1 cellular context compared by ENCODE assay signal in the genomic region with DNA sequence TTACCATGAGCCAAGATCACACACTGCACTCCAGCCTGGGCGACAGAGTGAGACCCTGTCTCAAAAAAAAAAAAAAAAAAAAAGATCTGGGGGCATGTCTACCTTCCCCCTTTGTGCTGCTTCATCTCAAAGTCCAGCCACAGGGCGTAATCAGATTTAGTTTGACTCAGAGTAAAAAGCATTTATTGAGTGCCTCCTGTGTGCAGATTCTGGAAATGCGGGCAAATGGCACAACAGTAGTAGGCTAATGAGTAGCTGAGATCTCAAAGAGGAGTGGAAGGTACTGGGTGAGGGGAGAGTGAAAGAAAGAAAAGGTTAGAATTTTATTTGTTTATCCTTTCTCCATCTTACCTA.
TF ChIP-seq lines count a peak whose summit lies in the region.

No MANE protein-coding gene starts in this region.

TF ChIP-seq in HepG2, 621 proteins besides CTCF, POLR2A, EP300 and RAD21 (continues in another document):
- TF ChIP-seq, protein P1, sequence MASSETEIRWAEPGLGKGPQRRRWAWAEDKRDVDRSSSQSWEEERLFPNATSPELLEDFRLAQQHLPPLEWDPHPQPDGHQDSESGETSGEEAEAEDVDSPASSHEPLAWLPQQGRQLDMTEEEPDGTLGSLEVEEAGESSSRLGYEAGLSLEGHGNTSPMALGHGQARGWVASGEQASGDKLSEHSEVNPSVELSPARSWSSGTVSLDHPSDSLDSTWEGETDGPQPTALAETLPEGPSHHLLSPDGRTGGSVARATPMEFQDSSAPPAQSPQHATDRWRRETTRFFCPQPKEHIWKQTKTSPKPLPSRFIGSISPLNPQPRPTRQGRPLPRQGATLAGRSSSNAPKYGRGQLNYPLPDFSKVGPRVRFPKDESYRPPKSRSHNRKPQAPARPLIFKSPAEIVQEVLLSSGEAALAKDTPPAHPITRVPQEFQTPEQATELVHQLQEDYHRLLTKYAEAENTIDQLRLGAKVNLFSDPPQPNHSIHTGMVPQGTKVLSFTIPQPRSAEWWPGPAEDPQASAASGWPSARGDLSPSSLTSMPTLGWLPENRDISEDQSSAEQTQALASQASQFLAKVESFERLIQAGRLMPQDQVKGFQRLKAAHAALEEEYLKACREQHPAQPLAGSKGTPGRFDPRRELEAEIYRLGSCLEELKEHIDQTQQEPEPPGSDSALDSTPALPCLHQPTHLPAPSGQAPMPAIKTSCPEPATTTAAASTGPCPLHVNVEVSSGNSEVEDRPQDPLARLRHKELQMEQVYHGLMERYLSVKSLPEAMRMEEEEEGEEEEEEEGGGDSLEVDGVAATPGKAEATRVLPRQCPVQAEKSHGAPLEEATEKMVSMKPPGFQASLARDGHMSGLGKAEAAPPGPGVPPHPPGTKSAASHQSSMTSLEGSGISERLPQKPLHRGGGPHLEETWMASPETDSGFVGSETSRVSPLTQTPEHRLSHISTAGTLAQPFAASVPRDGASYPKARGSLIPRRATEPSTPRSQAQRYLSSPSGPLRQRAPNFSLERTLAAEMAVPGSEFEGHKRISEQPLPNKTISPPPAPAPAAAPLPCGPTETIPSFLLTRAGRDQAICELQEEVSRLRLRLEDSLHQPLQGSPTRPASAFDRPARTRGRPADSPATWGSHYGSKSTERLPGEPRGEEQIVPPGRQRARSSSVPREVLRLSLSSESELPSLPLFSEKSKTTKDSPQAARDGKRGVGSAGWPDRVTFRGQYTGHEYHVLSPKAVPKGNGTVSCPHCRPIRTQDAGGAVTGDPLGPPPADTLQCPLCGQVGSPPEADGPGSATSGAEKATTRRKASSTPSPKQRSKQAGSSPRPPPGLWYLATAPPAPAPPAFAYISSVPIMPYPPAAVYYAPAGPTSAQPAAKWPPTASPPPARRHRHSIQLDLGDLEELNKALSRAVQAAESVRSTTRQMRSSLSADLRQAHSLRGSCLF (CRISPR knock-in tag; IDR thresholded peaks at IDR 0.05; ENCODE audit: borderline replicate concordance), result no peak
- TF ChIP-seq ZNF773 (CRISPR knock-in tag; IDR thresholded peaks at IDR 0.05; ENCODE audit: borderline replicate concordance), result no peak
- TF ChIP-seq ZNF224 (CRISPR knock-in tag; IDR thresholded peaks at IDR 0.05), result no peak
- no peak for TF ChIP-seq KMT2B (CRISPR knock-in tag; IDR thresholded peaks at IDR 0.05)
- no peak for TF ChIP-seq MTA1 (CRISPR knock-in tag; IDR thresholded peaks at IDR 0.05; ENCODE audit: borderline replicate concordance)
- TF ChIP-seq CCAR2 (optimal IDR thresholded peaks at IDR 0.05; ENCODE audit: low read depth, low read length), result no peak
- TF ChIP-seq, protein P2, sequence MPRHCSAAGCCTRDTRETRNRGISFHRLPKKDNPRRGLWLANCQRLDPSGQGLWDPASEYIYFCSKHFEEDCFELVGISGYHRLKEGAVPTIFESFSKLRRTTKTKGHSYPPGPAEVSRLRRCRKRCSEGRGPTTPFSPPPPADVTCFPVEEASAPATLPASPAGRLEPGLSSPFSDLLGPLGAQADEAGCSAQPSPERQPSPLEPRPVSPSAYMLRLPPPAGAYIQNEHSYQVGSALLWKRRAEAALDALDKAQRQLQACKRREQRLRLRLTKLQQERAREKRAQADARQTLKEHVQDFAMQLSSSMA (CRISPR knock-in tag; IDR thresholded peaks at IDR 0.05), result no peak
- peak; percentile 24; the same call in 1 of the 2 replicates for TF ChIP-seq HNF4A (CRISPR knock-in tag; IDR thresholded peaks at IDR 0.05)
- TF ChIP-seq KDM4B (CRISPR knock-in tag; IDR thresholded peaks at IDR 0.05), result no peak
- TF ChIP-seq, protein P3, sequence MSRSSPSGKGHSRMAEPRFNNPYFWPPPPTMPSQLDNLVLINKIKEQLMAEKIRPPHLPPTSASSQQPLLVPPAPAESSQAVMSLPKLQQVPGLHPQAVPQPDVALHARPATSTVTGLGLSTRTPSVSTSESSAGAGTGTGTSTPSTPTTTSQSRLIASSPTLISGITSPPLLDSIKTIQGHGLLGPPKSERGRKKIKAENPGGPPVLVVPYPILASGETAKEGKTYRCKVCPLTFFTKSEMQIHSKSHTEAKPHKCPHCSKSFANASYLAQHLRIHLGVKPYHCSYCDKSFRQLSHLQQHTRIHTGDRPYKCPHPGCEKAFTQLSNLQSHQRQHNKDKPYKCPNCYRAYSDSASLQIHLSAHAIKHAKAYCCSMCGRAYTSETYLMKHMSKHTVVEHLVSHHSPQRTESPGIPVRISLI (CRISPR knock-in tag; IDR thresholded peaks at IDR 0.05; ENCODE audit: borderline replicate concordance), result 0 out of 2 replicates have a peak, but pooled peaks have one; percentile 20
- TF ChIP-seq ZNF550 (CRISPR knock-in tag; IDR thresholded peaks at IDR 0.05; ENCODE audit: borderline replicate concordance), result no peak
- TF ChIP-seq ZFP41 (CRISPR knock-in tag; IDR thresholded peaks at IDR 0.05; ENCODE audit: borderline replicate concordance), result no peak
- TF ChIP-seq, protein P4, sequence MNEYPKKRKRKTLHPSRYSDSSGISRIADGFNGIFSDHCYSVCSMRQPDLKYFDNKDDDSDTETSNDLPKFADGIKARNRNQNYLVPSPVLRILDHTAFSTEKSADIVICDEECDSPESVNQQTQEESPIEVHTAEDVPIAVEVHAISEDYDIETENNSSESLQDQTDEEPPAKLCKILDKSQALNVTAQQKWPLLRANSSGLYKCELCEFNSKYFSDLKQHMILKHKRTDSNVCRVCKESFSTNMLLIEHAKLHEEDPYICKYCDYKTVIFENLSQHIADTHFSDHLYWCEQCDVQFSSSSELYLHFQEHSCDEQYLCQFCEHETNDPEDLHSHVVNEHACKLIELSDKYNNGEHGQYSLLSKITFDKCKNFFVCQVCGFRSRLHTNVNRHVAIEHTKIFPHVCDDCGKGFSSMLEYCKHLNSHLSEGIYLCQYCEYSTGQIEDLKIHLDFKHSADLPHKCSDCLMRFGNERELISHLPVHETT (CRISPR knock-in tag; conservative IDR thresholded peaks at IDR 0.05), result no peak
- TF ChIP-seq ZNF749 (CRISPR knock-in tag; IDR thresholded peaks at IDR 0.05; ENCODE audit: borderline replicate concordance), result no peak
- no peak for TF ChIP-seq TCF12 (IDR thresholded peaks at IDR 0.05)
- TF ChIP-seq TCF12 (CRISPR knock-in tag; IDR thresholded peaks at IDR 0.05), result no peak
- TF ChIP-seq, protein P5, sequence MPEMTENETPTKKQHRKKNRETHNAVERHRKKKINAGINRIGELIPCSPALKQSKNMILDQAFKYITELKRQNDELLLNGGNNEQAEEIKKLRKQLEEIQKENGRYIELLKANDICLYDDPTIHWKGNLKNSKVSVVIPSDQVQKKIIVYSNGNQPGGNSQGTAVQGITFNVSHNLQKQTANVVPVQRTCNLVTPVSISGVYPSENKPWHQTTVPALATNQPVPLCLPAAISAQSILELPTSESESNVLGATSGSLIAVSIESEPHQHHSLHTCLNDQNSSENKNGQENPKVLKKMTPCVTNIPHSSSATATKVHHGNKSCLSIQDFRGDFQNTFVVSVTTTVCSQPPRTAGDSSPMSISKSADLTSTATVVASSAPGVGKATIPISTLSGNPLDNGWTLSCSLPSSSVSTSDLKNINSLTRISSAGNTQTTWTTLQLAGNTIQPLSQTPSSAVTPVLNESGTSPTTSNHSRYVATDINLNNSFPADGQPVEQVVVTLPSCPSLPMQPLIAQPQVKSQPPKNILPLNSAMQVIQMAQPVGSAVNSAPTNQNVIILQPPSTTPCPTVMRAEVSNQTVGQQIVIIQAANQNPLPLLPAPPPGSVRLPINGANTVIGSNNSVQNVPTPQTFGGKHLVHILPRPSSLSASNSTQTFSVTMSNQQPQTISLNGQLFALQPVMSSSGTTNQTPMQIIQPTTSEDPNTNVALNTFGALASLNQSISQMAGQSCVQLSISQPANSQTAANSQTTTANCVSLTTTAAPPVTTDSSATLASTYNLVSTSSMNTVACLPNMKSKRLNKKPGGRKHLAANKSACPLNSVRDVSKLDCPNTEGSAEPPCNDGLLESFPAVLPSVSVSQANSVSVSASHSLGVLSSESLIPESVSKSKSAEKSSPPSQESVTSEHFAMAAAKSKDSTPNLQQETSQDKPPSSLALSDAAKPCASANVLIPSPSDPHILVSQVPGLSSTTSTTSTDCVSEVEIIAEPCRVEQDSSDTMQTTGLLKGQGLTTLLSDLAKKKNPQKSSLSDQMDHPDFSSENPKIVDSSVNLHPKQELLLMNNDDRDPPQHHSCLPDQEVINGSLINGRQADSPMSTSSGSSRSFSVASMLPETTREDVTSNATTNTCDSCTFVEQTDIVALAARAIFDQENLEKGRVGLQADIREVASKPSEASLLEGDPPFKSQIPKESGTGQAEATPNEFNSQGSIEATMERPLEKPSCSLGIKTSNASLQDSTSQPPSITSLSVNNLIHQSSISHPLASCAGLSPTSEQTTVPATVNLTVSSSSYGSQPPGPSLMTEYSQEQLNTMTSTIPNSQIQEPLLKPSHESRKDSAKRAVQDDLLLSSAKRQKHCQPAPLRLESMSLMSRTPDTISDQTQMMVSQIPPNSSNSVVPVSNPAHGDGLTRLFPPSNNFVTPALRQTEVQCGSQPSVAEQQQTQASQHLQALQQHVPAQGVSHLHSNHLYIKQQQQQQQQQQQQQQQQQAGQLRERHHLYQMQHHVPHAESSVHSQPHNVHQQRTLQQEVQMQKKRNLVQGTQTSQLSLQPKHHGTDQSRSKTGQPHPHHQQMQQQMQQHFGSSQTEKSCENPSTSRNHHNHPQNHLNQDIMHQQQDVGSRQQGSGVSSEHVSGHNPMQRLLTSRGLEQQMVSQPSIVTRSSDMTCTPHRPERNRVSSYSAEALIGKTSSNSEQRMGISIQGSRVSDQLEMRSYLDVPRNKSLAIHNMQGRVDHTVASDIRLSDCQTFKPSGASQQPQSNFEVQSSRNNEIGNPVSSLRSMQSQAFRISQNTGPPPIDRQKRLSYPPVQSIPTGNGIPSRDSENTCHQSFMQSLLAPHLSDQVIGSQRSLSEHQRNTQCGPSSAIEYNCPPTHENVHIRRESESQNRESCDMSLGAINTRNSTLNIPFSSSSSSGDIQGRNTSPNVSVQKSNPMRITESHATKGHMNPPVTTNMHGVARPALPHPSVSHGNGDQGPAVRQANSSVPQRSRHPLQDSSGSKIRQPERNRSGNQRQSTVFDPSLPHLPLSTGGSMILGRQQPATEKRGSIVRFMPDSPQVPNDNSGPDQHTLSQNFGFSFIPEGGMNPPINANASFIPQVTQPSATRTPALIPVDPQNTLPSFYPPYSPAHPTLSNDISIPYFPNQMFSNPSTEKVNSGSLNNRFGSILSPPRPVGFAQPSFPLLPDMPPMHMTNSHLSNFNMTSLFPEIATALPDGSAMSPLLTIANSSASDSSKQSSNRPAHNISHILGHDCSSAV (CRISPR knock-in tag; IDR thresholded peaks at IDR 0.05; ENCODE audit: borderline replicate concordance), result no peak
- TF ChIP-seq RFX3 (CRISPR knock-in tag; IDR thresholded peaks at IDR 0.05), result no peak
- TF ChIP-seq ZKSCAN8 (CRISPR knock-in tag; IDR thresholded peaks at IDR 0.05; ENCODE audit: borderline replicate concordance), result peak; percentile 99
- TF ChIP-seq ZNF747 (CRISPR knock-in tag; IDR thresholded peaks at IDR 0.05; ENCODE audit: borderline replicate concordance), result no peak
- no peak for TF ChIP-seq HNF4G (IDR thresholded peaks at IDR 0.05; ENCODE audit: borderline replicate concordance, low read depth, low read length)
- no peak for TF ChIP-seq HNF4G (CRISPR knock-in tag; IDR thresholded peaks at IDR 0.05; ENCODE audit: borderline replicate concordance, low read depth)
- TF ChIP-seq STAG1 (CRISPR knock-in tag; IDR thresholded peaks at IDR 0.05), result 0 out of 2 replicates have a peak, but pooled peaks have one; percentile 26
- TF ChIP-seq, protein P6, sequence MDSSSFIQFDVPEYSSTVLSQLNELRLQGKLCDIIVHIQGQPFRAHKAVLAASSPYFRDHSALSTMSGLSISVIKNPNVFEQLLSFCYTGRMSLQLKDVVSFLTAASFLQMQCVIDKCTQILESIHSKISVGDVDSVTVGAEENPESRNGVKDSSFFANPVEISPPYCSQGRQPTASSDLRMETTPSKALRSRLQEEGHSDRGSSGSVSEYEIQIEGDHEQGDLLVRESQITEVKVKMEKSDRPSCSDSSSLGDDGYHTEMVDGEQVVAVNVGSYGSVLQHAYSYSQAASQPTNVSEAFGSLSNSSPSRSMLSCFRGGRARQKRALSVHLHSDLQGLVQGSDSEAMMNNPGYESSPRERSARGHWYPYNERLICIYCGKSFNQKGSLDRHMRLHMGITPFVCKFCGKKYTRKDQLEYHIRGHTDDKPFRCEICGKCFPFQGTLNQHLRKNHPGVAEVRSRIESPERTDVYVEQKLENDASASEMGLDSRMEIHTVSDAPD (CRISPR knock-in tag; IDR thresholded peaks at IDR 0.05), result no peak
- TF ChIP-seq NR1H2 (CRISPR knock-in tag; IDR thresholded peaks at IDR 0.05; ENCODE audit: borderline replicate concordance, low read depth), result no peak
- TF ChIP-seq ATF7 (IDR thresholded peaks at IDR 0.05), result no peak
- TF ChIP-seq ATF7 (CRISPR knock-in tag; IDR thresholded peaks at IDR 0.05), result no peak
- no peak for TF ChIP-seq ZMYM2 (CRISPR knock-in tag; IDR thresholded peaks at IDR 0.05)
